In the genomic region with DNA sequence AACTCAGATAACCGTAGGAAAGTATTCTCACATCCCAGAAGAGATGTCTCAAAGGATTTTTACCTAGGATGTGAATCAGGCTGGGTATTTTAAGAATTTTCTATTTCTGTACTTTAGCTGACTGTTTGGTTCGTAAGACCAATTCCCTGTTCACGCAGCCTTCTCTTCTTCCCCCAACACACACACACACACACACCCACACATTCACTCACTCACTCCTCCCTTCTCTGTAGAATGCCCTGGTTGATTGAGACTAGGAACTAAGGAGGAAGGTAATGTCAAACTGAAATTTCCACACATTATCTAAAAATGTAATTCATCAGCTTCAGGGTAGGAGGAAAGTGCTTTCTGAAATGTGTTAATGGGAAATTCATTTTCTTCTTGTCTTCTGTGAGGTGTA, we compare ENCODE assay signal across 29 cellular contexts. TPM values are rescaled to one million over a fixed set of nuclear protein-coding genes. Genes with fewer than 3 reads are reported as not detected.
"Had no signal": no experiment of that assay in that cellular context is flagged by ENCODE, and none has a peak within 500 bp of the region (broad histone marks: within the 10 kb centered on the region; RNA-seq: fewer than 3 reads in every experiment).

No MANE protein-coding gene starts in this region.

- H3K4me1 ChIP-seq: gastrocnemius medialis, heart left ventricle, prostate gland, sigmoid colon, testis, tibial artery had no signal

- H3K9me3 ChIP-seq: gastrocnemius medialis, heart left ventricle, mucosa of descending colon, neutrophil, prostate gland, sigmoid colon, testis, tibial artery had no signal

- H3K36me3 ChIP-seq: gastrocnemius medialis, heart left ventricle, neutrophil, prostate gland, sigmoid colon, tibial artery had no signal

- DNase-seq: effector CD4-positive, alpha-beta T cell; endodermal cell; foreskin fibroblast; gastrocnemius medialis; heart left ventricle; kidney; mucosa of descending colon; naive B cell; right cardiac atrium; sigmoid colon; stimulated activated CD4-positive, alpha-beta T cell treated with anti-CD3 and anti-CD28 coated beads, Interleukin-2, amount 100 ng/mL, for 24 hours; stimulated activated CD4-positive, alpha-beta T cell treated with anti-CD3 and anti-CD28 coated beads, Interleukin-4, amount 100 ng/mL, for 24 hours; stimulated activated naive CD8-positive, alpha-beta T cell treated with anti-CD3 and anti-CD28 coated beads, Interleukin-15, Interleukin-2, amounts not matched to agents 100 U/mL and 50 U/mL, for 24 hours; substantia nigra; testis; tibial artery had no signal

- H3K4me2 ChIP-seq: hepatocyte had no signal

- H3K4me3 ChIP-seq: gastrocnemius medialis, heart left ventricle, hepatocyte, lung, mucosa of descending colon, prostate gland, sigmoid colon, testis, tibial artery had no signal

- ATAC-seq: esophagus mucosa; gastrocnemius medialis; heart left ventricle; left lobe of liver; mucosa of descending colon; natural killer cell treated with Interleukin-12 subunit alpha and Interleukin-12 subunit beta and Interleukin-15 and Interleukin-18, amount 100 ng/mL, for 72 hours; right cardiac atrium; stimulated activated effector memory CD8-positive, alpha-beta T cell treated with anti-CD3 and anti-CD28 coated beads, Interleukin-12 subunit alpha, Interleukin-12 subunit beta, amount 100 ng/mL, for 72 hours; stimulated activated naive CD8-positive, alpha-beta T cell treated with anti-CD3 and anti-CD28 coated beads, Interleukin-15, Interleukin-2, amounts not matched to agents 100 U/mL and 50 U/mL, for 24 hours had no signal

- H3K27ac ChIP-seq: epithelial cell of prostate, gastrocnemius medialis, heart left ventricle, hepatocyte, neutrophil, prostate gland, sigmoid colon, testis, tibial artery had no signal

- H3K27me3 ChIP-seq: gastrocnemius medialis, hepatocyte, neutrophil, sigmoid colon, testis, tibial artery had no signal

- H2AFZ ChIP-seq: hepatocyte had no signal

RNA-seq across cellular contexts. Expression of a gene that starts 43.5 kb away (rescaled TPM):
- total RNA-seq: esophagus mucosa; gastrocnemius medialis; glomerular endothelial cell; kidney; mesothelial cell of epicardium; natural killer cell treated with Interleukin-12 subunit alpha and Interleukin-12 subunit beta and Interleukin-15 and Interleukin-18, amount 100 ng/mL, for 72 hours; osteocyte; renal cortical epithelial cell had no signal
- polyA plus RNA-seq: heart left ventricle had no signal
